Comparison of ENCODE assay signal across 5 cellular contexts in genomic region chr10:37076083-37076482, GRCh38. TPM values are rescaled to one million over a fixed set of nuclear protein-coding genes. Genes with fewer than 3 reads are reported as not detected.
"Had no signal": no experiment of that assay in that cellular context is flagged by ENCODE, and none has a peak within 500 bp of the region (broad histone marks: within the 10 kb centered on the region; RNA-seq: fewer than 3 reads in every experiment).

No MANE protein-coding gene starts in this region.

RNA-seq across cellular contexts. Expression of gene ANKRD30A, which starts 49.3 kb away (rescaled TPM):
- total RNA-seq: HepG2, HT-29, HT1080, IMR-90 had no signal
- polyA plus RNA-seq: HepG2, IgD-negative memory B cell, IMR-90 had no signal
